In the genomic region with DNA sequence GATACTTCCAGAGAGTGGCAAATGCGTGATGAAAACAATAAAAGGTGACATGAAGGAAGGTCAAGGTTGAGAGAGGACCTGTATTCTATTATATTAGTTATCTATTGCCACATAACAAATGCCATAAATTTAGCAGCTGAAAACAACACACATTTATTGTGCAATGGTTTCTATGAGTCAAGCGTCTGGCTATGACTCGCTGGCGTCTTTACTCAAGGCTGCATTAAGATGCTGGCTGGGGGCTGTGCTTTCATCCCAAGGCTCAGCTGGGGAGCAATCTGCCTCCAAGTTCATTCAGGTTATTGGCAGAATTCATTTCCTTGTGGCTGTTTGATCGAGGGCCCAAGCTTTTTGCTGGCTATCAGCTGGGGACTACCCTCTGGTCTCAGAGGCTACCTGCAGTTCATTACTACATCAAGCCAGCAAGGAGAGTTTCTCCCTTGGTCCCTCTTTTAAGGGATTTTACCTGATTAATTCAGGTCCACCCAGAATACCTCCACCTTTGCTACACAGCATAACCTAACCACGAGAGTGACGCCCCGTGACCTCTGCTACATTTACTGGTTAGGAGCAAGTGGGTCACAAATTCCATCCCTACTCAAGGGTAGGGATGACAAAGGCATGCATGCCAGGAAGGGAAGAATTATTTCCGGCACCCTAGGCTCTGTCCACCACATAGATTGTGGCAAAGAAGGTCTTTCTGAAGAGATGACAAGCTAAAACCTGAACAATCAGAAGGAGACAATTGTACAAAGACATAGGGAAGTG, we compare ENCODE assay signal across 13 cellular contexts.
DNase-seq lines count a peak whose midpoint lies in the region; ATAC-seq and TF ChIP-seq lines count a peak whose summit lies in the region.
"Had no signal": no experiment of that assay in that cellular context is flagged by ENCODE, and none has a peak within 500 bp of the region (broad histone marks: within the 10 kb centered on the region; RNA-seq: fewer than 3 reads in every experiment).

No MANE protein-coding gene starts in this region.

- peaks cover 11% of the 10 kb centered on the region for H3K9me3 Mint-ChIP-seq in activated naive CD4-positive, alpha-beta T cell treated with anti-CD3 and anti-CD28 coated beads for 36 hours

- no peak overlapping the region for H3K4me2 ChIP-seq in OCI-LY7 (ENCODE audit: low read length)

- H3K27ac ChIP-seq in RWPE2 (ENCODE audit: poor library complexity, severe bottlenecking) (peak overlapping the region; percentile 19), upper lobe of right lung (no peak overlapping the region), OCI-LY7 (ENCODE audit: low read depth, low read length, poor library complexity, severe bottlenecking) (no peak overlapping the region)

- no TSS peak for BruUV-seq in OCI-LY7 (replicated peaks; lab: Mats Ljungman, UMichigan)

- TF ChIP-seq CTCF in RWPE2 (IDR thresholded peaks at IDR 0.05; ENCODE audit: poor library complexity, severe bottlenecking): no peak
- no peak for TF ChIP-seq CTCF in upper lobe of right lung (IDR thresholded peaks at IDR 0.05)
- no peak for TF ChIP-seq CTCF in OCI-LY7 (conservative IDR thresholded peaks at IDR 0.05; ENCODE audit: low read length)

- no peak overlapping the region for H3K4me3 Mint-ChIP-seq in activated naive CD4-positive, alpha-beta T cell treated with anti-CD3 and anti-CD28 coated beads for 36 hours
- H3K4me3 Mint-ChIP-seq: CD4-positive, CD25-positive, alpha-beta regulatory T cell had no signal

- no peak overlapping the region for H3K27ac Mint-ChIP-seq in activated naive CD4-positive, alpha-beta T cell treated with anti-CD3 and anti-CD28 coated beads for 36 hours
- H3K27ac Mint-ChIP-seq: activated naive CD4-positive, alpha-beta T cell treated with anti-CD3 and anti-CD28 coated beads, Interleukin-2, amount 50 U/mL, for 72 hours; CD4-positive, CD25-positive, alpha-beta regulatory T cell had no signal

- intact Hi-C loops in activated naive CD4-positive, alpha-beta T cell treated with anti-CD3 and anti-CD28 coated beads for 36 hours (cut with micrococcal nuclease): no loop called here
- intact Hi-C loops in Right ventricle myocardium superior (cut with DNase I): no loop called here
- intact Hi-C loops in upper lobe of right lung (cut with DNase I): no loop called here
- intact Hi-C loops in OCI-LY7 (cut with micrococcal nuclease; ENCODE audit: unreplicated experiment): no loop called here

- peak; percentile 85 for ATAC-seq in RWPE2 (ENCODE audit: low read depth)
- peak; percentile 60 for ATAC-seq in Right ventricle myocardium superior (ENCODE audit: poor library complexity)
- peak; percentile 20 for ATAC-seq in upper lobe of right lung
- ATAC-seq in HG03108 (IDR thresholded peaks at IDR 0.05; ENCODE audit: unreplicated experiment): no peak
- ATAC-seq: activated naive CD4-positive, alpha-beta T cell treated with anti-CD3 and anti-CD28 coated beads, Interleukin-2, amount 50 U/mL, for 72 hours had no signal

- H2AFZ ChIP-seq in OCI-LY7 (ENCODE audit: low read length): no peak overlapping the region

- POLR2A ChIA-PET in OCI-LY7 (lab: Charles Lee): no interaction called here

- H3K36me3 ChIP-seq in RWPE2 (ENCODE audit: low read depth): no peaks in the 10 kb centered on the region
- H3K36me3 ChIP-seq in upper lobe of right lung: no peaks in the 10 kb centered on the region
- H3K36me3 ChIP-seq in OCI-LY7 (ENCODE audit: insufficient read depth, low read length): no peaks in the 10 kb centered on the region

- H3K36me3 Mint-ChIP-seq in activated naive CD4-positive, alpha-beta T cell treated with anti-CD3 and anti-CD28 coated beads for 36 hours (ENCODE audit: low read depth): peaks cover 4% of the 10 kb centered on the region

- peak; percentile 11 for DNase-seq in activated naive CD4-positive, alpha-beta T cell treated with anti-CD3 and anti-CD28 coated beads for 36 hours
- no peak for DNase-seq in activated naive CD4-positive, alpha-beta T cell (lab: John Stamatoyannopoulos, UW)
- no peak for DNase-seq in RWPE2 (ENCODE audit: low spot score)
- DNase-seq in Right ventricle myocardium superior: peak; percentile 66
- DNase-seq in upper lobe of right lung: no peak
- DNase-seq in OCI-LY7 (ENCODE audit: low spot score): no peak
- DNase-seq in HuH-7 (ENCODE audit: low spot score): no peak
- DNase-seq: activated CD4-positive, CD25-positive, alpha-beta regulatory T cell; CD4-positive, CD25-positive, alpha-beta regulatory T cell; GOT3; NCI-H82 had no signal

- H3K79me2 ChIP-seq in OCI-LY7 (ENCODE audit: insufficient read depth, low read depth, low read length): no peaks in the 10 kb centered on the region

- H3K4me1 Mint-ChIP-seq in activated naive CD4-positive, alpha-beta T cell treated with anti-CD3 and anti-CD28 coated beads for 36 hours (ENCODE audit: low read depth): peaks cover 6% of the 10 kb centered on the region

- CTCF ChIA-PET in activated naive CD4-positive, alpha-beta T cell treated with anti-CD3 and anti-CD28 coated beads for 36 hours (lab: Charles Lee): no interaction called here
- CTCF ChIA-PET in OCI-LY7 (lab: Charles Lee; ENCODE audit: unreplicated experiment): no interaction called here

- H3K27me3 Mint-ChIP-seq in activated naive CD4-positive, alpha-beta T cell treated with anti-CD3 and anti-CD28 coated beads for 36 hours (ENCODE audit: low read depth): no peaks in the 10 kb centered on the region
- H3K27me3 Mint-ChIP-seq: CD4-positive, CD25-positive, alpha-beta regulatory T cell had no signal

- H3K9me3 ChIP-seq in RWPE2 (ENCODE audit: severe bottlenecking) (no peaks in the 10 kb centered on the region), upper lobe of right lung (no peaks in the 10 kb centered on the region), OCI-LY7 (ENCODE audit: low read length) (peaks cover 13% of the 10 kb centered on the region)

- H3K9me2 ChIP-seq in OCI-LY7 (ENCODE audit: insufficient read depth, low read length): no peaks in the 10 kb centered on the region

- H3K27me3 ChIP-seq in RWPE2 (ENCODE audit: insufficient read depth, poor library complexity, severe bottlenecking): no peaks in the 10 kb centered on the region
- H3K27me3 ChIP-seq in upper lobe of right lung: no peaks in the 10 kb centered on the region

- no peaks in the 10 kb centered on the region for H4K20me1 ChIP-seq in OCI-LY7 (ENCODE audit: insufficient read depth, low read length)

- no peaks in the 10 kb centered on the region for H3K4me1 ChIP-seq in RWPE2 (ENCODE audit: insufficient read depth, poor library complexity, severe bottlenecking)
- peaks cover 2% of the 10 kb centered on the region for H3K4me1 ChIP-seq in upper lobe of right lung
- H3K4me1 ChIP-seq in OCI-LY7 (ENCODE audit: insufficient read depth, low read length, poor library complexity, severe bottlenecking): no peaks in the 10 kb centered on the region

- H3K4me3 ChIP-seq in RWPE2 (ENCODE audit: severe bottlenecking): no peak overlapping the region
- no peak overlapping the region for H3K4me3 ChIP-seq in upper lobe of right lung
- H3K4me3 ChIP-seq in OCI-LY7 (ENCODE audit: low read depth, low read length, poor library complexity, severe bottlenecking): no peak overlapping the region

Comparison
In these comparisons a context has a peak if more than half of its experiments do, and no peak if none do; other contexts are left out.
1. DNase-seq: peak in activated naive CD4-positive, alpha-beta T cell treated with anti-CD3 and anti-CD28 coated beads for 36 hours (single experiment) and Right ventricle myocardium superior (single experiment); none in activated naive CD4-positive, alpha-beta T cell (0 of 4), RWPE2 (single experiment), upper lobe of right lung (single experiment), OCI-LY7 (single experiment) and HuH-7 (single experiment).